Comparison of ENCODE assay signal across 11 cellular contexts in genomic region chr5:153276151-153276550, GRCh38.
A peak's percentile ranks its signal among the peaks of the same experiment; 100 is the strongest.
DNase-seq lines count a peak whose midpoint lies in the region; ATAC-seq and TF ChIP-seq lines count a peak whose summit lies in the region.
"Had no signal": no experiment of that assay in that cellular context is flagged by ENCODE, and none has a peak within 500 bp of the region (broad histone marks: within the 10 kb centered on the region; RNA-seq: fewer than 3 reads in every experiment).

No MANE protein-coding gene starts in this region.

- H3K4me2 ChIP-seq in smooth muscle cell, result no peak overlapping the region
- H3K4me2 ChIP-seq: BLaER1 had no signal

- no peak overlapping the region for H3K27ac ChIP-seq in smooth muscle cell (ENCODE audit: low read depth)
- H3K27ac ChIP-seq: BLaER1, heart left ventricle had no signal

- no peak overlapping the region for H3K4me3 Mint-ChIP-seq in activated naive CD8-positive, alpha-beta T cell treated with anti-CD3 and anti-CD28 coated beads, Interleukin-2, amount 50 U/mL, for 24 hours
- no peak overlapping the region for H3K4me3 Mint-ChIP-seq in activated naive CD8-positive, alpha-beta T cell treated with anti-CD3 and anti-CD28 coated beads for 36 hours

- no peaks in the 10 kb centered on the region for H3K79me2 ChIP-seq in smooth muscle cell (ENCODE audit: low read depth)

- WGBS in smooth muscle cell (ENCODE audit: low lambda C conversion rate), result 50% methylated on average over 4 of the region's 4 CpGs

- H3K9ac ChIP-seq in smooth muscle cell (ENCODE audit: low read depth), result no peak overlapping the region
- H3K9ac ChIP-seq: BLaER1 had no signal

- no peaks in the 10 kb centered on the region for H3K4me1 Mint-ChIP-seq in activated naive CD8-positive, alpha-beta T cell treated with anti-CD3 and anti-CD28 coated beads, Interleukin-2, amount 50 U/mL, for 24 hours
- no peaks in the 10 kb centered on the region for H3K4me1 Mint-ChIP-seq in activated naive CD8-positive, alpha-beta T cell treated with anti-CD3 and anti-CD28 coated beads for 36 hours

- peaks cover 6% of the 10 kb centered on the region for H3K9me3 Mint-ChIP-seq in activated naive CD8-positive, alpha-beta T cell treated with anti-CD3 and anti-CD28 coated beads, Interleukin-2, amount 50 U/mL, for 24 hours
- peaks cover 1% of the 10 kb centered on the region for H3K9me3 Mint-ChIP-seq in activated naive CD8-positive, alpha-beta T cell treated with anti-CD3 and anti-CD28 coated beads for 36 hours

- H3K36me3 ChIP-seq in smooth muscle cell (ENCODE audit: low read depth), result no peaks in the 10 kb centered on the region
- H3K36me3 ChIP-seq: BLaER1, heart left ventricle had no signal

- H3F3A ChIP-seq in smooth muscle cell (ENCODE audit: low read depth), result no peaks in the 10 kb centered on the region

- no peaks in the 10 kb centered on the region for H3K4me1 ChIP-seq in smooth muscle cell (ENCODE audit: low read depth)
- H3K4me1 ChIP-seq: BLaER1, heart left ventricle had no signal

- H3K27me3 ChIP-seq in smooth muscle cell (ENCODE audit: low read depth), result no peaks in the 10 kb centered on the region
- H3K27me3 ChIP-seq: BLaER1, heart left ventricle had no signal

- no peaks in the 10 kb centered on the region for H3K27me3 Mint-ChIP-seq in activated naive CD8-positive, alpha-beta T cell treated with anti-CD3 and anti-CD28 coated beads, Interleukin-2, amount 50 U/mL, for 24 hours
- no peaks in the 10 kb centered on the region for H3K27me3 Mint-ChIP-seq in activated naive CD8-positive, alpha-beta T cell treated with anti-CD3 and anti-CD28 coated beads for 36 hours

- no peaks in the 10 kb centered on the region for H4K20me1 ChIP-seq in smooth muscle cell (ENCODE audit: low read depth)
- H4K20me1 ChIP-seq: BLaER1 had no signal

- no peak for ATAC-seq in activated naive CD8-positive, alpha-beta T cell treated with anti-CD3 and anti-CD28 coated beads, Interleukin-2, amount 50 U/mL, for 24 hours
- no peak for ATAC-seq in omental fat pad (ENCODE audit: low FRiP score)
- ATAC-seq: heart left ventricle had no signal

- H3K9me3 ChIP-seq in smooth muscle cell (replicated peaks; ENCODE audit: low read depth), result no peaks in the 10 kb centered on the region
- H3K9me3 ChIP-seq: BLaER1, heart left ventricle had no signal

- no peak overlapping the region for H3K27ac Mint-ChIP-seq in activated naive CD8-positive, alpha-beta T cell treated with anti-CD3 and anti-CD28 coated beads, Interleukin-2, amount 50 U/mL, for 24 hours
- H3K27ac Mint-ChIP-seq in activated naive CD8-positive, alpha-beta T cell treated with anti-CD3 and anti-CD28 coated beads for 36 hours, result no peak overlapping the region

- H3K4me3 ChIP-seq in epithelial cell of proximal tubule (ENCODE audit: low read depth, low read length), result no peak overlapping the region
- H3K4me3 ChIP-seq in smooth muscle cell, result no peak overlapping the region
- H3K4me3 ChIP-seq: BLaER1, heart left ventricle had no signal

- H2AFZ ChIP-seq in smooth muscle cell (ENCODE audit: low read depth), result no peak overlapping the region

- peak; percentile 5 for DNase-seq in activated naive CD8-positive, alpha-beta T cell treated with anti-CD3 and anti-CD28 coated beads, Interleukin-2, amount 50 U/mL, for 24 hours
- DNase-seq in activated naive CD8-positive, alpha-beta T cell treated with anti-CD3 and anti-CD28 coated beads for 36 hours, result no peak
- DNase-seq in epithelial cell of proximal tubule (ENCODE audit: low read depth), result peak; percentile 3
- peak; percentile 2 for DNase-seq in smooth muscle cell (lab: John Stamatoyannopoulos, UW; ENCODE audit: unreplicated experiment)
- DNase-seq in omental fat pad (ENCODE audit: low spot score), result no peak
- no peak for DNase-seq in HuH-7.5 (ENCODE audit: low spot score)
- DNase-seq in NCI-H1105 (lab: John Stamatoyannopoulos, UW), result no peak
- DNase-seq: NCI-H2171 treated with DMSO at 0.1 percent for 48 hours had no signal

- no peaks in the 10 kb centered on the region for H3K36me3 Mint-ChIP-seq in activated naive CD8-positive, alpha-beta T cell treated with anti-CD3 and anti-CD28 coated beads, Interleukin-2, amount 50 U/mL, for 24 hours (ENCODE audit: low read depth)
- no peaks in the 10 kb centered on the region for H3K36me3 Mint-ChIP-seq in activated naive CD8-positive, alpha-beta T cell treated with anti-CD3 and anti-CD28 coated beads for 36 hours

- TF ChIP-seq CTCF in epithelial cell of proximal tubule (conservative IDR thresholded peaks at IDR 0.05; ENCODE audit: low read depth, low read length), result no peak
- no peak for TF ChIP-seq CTCF in smooth muscle cell (IDR thresholded peaks at IDR 0.05; ENCODE audit: borderline replicate concordance, insufficient read depth, poor library complexity, severe bottlenecking)
- no peak for TF ChIP-seq CTCF in omental fat pad (IDR thresholded peaks at IDR 0.05)

TF ChIP-seq in PFSK-1, 5 proteins besides CTCF, POLR2A, EP300 and RAD21:
- TF ChIP-seq TAF1 (IDR thresholded peaks at IDR 0.05; ENCODE audit: borderline replicate concordance, insufficient read depth, low read length) (no peak), SIN3A (IDR thresholded peaks at IDR 0.05; ENCODE audit: borderline replicate concordance, insufficient read depth, low read length) (no peak), POLR2AphosphoS5 (IDR thresholded peaks at IDR 0.05; ENCODE audit: low read depth, low read length) (no peak), FOXP2 (optimal IDR thresholded peaks at IDR 0.05; ENCODE audit: borderline replicate concordance, extremely low read depth, extremely low read length, insufficient read depth) (no peak), REST (IDR thresholded peaks at IDR 0.05; ENCODE audit: insufficient read depth in 1 of 2, low read depth in 2 of 2, low read length in 2 of 2) (peak; percentile 89 to 99)

Comparison
In these comparisons a context has a peak if more than half of its experiments do, and no peak if none do; other contexts are left out.
1. DNase-seq: peak in activated naive CD8-positive, alpha-beta T cell treated with anti-CD3 and anti-CD28 coated beads, Interleukin-2, amount 50 U/mL, for 24 hours (single experiment), epithelial cell of proximal tubule (single experiment) and smooth muscle cell (single experiment); none in activated naive CD8-positive, alpha-beta T cell treated with anti-CD3 and anti-CD28 coated beads for 36 hours (single experiment), omental fat pad (single experiment), HuH-7.5 (single experiment) and NCI-H1105 (single experiment).